In the genomic region with DNA sequence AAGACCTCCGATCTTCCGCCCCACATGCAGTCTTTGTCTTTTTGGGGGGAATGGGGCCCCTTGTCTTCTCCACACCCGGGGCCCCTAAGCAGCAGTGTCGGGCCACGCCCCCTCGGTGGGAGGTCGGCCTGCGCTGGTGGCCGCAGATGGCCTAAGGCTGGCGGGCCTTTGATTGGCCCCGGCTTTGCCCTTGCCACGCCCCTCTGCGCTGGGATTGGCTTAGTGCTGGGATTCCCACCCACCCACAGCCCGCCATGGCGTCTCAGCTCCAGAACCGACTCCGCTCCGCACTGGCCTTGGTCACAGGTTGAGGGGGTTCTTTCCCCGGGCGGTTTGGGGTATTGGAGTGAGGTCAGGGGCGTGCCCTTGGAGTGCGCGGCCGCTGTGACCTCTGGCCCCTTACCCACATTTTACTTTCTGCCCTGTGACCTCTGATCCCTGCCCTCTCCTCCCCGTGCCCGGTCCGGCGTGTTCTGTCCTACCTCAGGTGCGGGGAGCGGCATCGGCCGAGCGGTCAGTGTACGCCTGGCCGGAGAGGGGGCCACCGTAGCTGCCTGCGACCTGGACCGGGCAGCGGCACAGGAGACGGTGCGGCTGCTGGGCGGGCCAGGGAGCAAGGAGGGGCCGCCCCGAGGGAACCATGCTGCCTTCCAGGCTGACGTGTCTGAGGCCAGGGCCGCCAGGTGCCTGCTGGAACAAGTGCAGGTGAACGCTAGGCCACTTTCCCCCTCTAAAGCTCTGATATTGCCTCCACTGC, we compare ENCODE assay signal across 8 cellular contexts. TPM values are rescaled to one million over a fixed set of nuclear protein-coding genes. Genes with fewer than 3 reads are reported as not detected.
DNase-seq lines count a peak whose midpoint lies in the region; TF ChIP-seq lines count a peak whose summit lies in the region.

A gene (plus strand): TSS at position 241 of the 757 bp plus-strand sequence. CDS start 14 bp downstream, at position 255.

- H3K27me3 Mint-ChIP-seq in T-helper 1 cell treated with Interleukin-12 subunit alpha and Interleukin-12 subunit beta and Interleukin-4 antibody, amounts not matched to agents 30 μg/mL and 1 μg/mL, for 36 hours (ENCODE audit: low read depth): no peaks in the 10 kb centered on the region
- H3K27me3 Mint-ChIP-seq in progenitor cell of endocrine pancreas (peaks cover 3% of the 10 kb centered on the region), type B pancreatic cell (no peaks in the 10 kb centered on the region)

- H3K27ac ChIP-seq in adrenal gland (peak within 1 kb of the TSS in 3 of 5 donors; percentile 28 to 76 (median 40)), left ventricle myocardium inferior (replicated peaks) (peak within 1 kb of the TSS; percentile 81)

- intact Hi-C loops in adrenal gland (cut with DNase I) (loop anchor here in 1 of 2 donors (5.0 kb wide), 1 partner anchor 43 kb away; no protein-coding TSS in a partner anchor), left ventricle myocardium inferior (cut with micrococcal nuclease) (no loop called here)

- in situ Hi-C loops in G401 (cut with HindIII; ENCODE audit: low sequenced_read_pairs): no loop called here

- peaks cover 35% of the 10 kb centered on the region for H3K36me3 Mint-ChIP-seq in T-helper 1 cell treated with Interleukin-12 subunit alpha and Interleukin-12 subunit beta and Interleukin-4 antibody, amounts not matched to agents 30 μg/mL and 1 μg/mL, for 36 hours (ENCODE audit: low read depth)
- H3K36me3 Mint-ChIP-seq in progenitor cell of endocrine pancreas (ENCODE audit: insufficient read depth) (peaks cover 17% of the 10 kb centered on the region), type B pancreatic cell (peaks cover 29% of the 10 kb centered on the region)

- WGBS in adrenal gland, 4 donors: 0% methylated on average over 6 to 47 of the region's 47 CpGs

- H3K36me3 ChIP-seq in adrenal gland (replicated peaks in 1 of 2) (peaks cover 0 to 26% of the 10 kb centered on the region in 2 donors), left ventricle myocardium inferior (peaks cover 29% of the 10 kb centered on the region)

- H3K4me1 Mint-ChIP-seq in T-helper 1 cell treated with Interleukin-12 subunit alpha and Interleukin-12 subunit beta and Interleukin-4 antibody, amounts not matched to agents 30 μg/mL and 1 μg/mL, for 36 hours (ENCODE audit: low read depth): peaks cover 60% of the 10 kb centered on the region
- H3K4me1 Mint-ChIP-seq in progenitor cell of endocrine pancreas (ENCODE audit: low read depth) (peaks cover 42% of the 10 kb centered on the region), type B pancreatic cell (ENCODE audit: unreplicated experiment) (peaks cover 62% of the 10 kb centered on the region)

- H3K9me3 ChIP-seq in adrenal gland (replicated peaks in 1 of 3): no peaks in the 10 kb centered on the region
- H3K9me3 ChIP-seq in left ventricle myocardium inferior (replicated peaks): no peaks in the 10 kb centered on the region

- H3K4me1 ChIP-seq in adrenal gland (replicated peaks in 1 of 2) (peaks cover 30 to 43% of the 10 kb centered on the region in 2 donors), left ventricle myocardium inferior (peaks cover 79% of the 10 kb centered on the region)

- TF ChIP-seq CTCF in HFF-Myc (IDR thresholded peaks at IDR 0.05; ENCODE audit: low read depth, low read length, missing control alignments) (no peak), adrenal gland (IDR thresholded peaks at IDR 0.05) (no peak), left ventricle myocardium inferior (IDR thresholded peaks at IDR 0.05; ENCODE audit: borderline replicate concordance) (no peak), progenitor cell of endocrine pancreas (IDR thresholded peaks at IDR 0.05; ENCODE audit: unreplicated experiment) (no peak), type B pancreatic cell (conservative IDR thresholded peaks at IDR 0.05) (no peak)

- H3K27ac Mint-ChIP-seq in T-helper 1 cell treated with Interleukin-12 subunit alpha and Interleukin-12 subunit beta and Interleukin-4 antibody, amounts not matched to agents 30 μg/mL and 1 μg/mL, for 36 hours: peak within 1 kb of the TSS; percentile 90
- H3K27ac Mint-ChIP-seq in progenitor cell of endocrine pancreas (peak within 1 kb of the TSS; percentile 95), type B pancreatic cell (peak within 1 kb of the TSS; percentile 99)

- no peaks in the 10 kb centered on the region for H3K27me3 ChIP-seq in adrenal gland
- H3K27me3 ChIP-seq in left ventricle myocardium inferior (ENCODE audit: low read depth): no peaks in the 10 kb centered on the region

- DNase-seq in G401 (ENCODE audit: low spot score): peak; percentile 93
- DNase-seq in HFF-Myc (ENCODE audit: extremely low read depth, low read depth): peak; percentile 65
- peak; percentile 87 for DNase-seq in NCI-H146 (lab: John Stamatoyannopoulos, UW)
- peak; percentile 91 to 97 (median 96) for DNase-seq in adrenal gland
- DNase-seq in left ventricle myocardium inferior: peak; percentile 96
- DNase-seq in progenitor cell of endocrine pancreas (ENCODE audit: low spot score, unreplicated experiment): peak; percentile 88
- DNase-seq in type B pancreatic cell (ENCODE audit: extremely low spot score, unreplicated experiment): peak; percentile 91

- peak; percentile 34 to 42 for TF ChIP-seq POLR2A in adrenal gland (IDR thresholded peaks at IDR 0.05)

- H3K4me3 ChIP-seq in HFF-Myc (replicated peaks; ENCODE audit: low read depth, low read length) (peak within 1 kb of the TSS; percentile 59), adrenal gland (peak within 1 kb of the TSS; percentile 21 to 65 (median 38)), left ventricle myocardium inferior (peak within 1 kb of the TSS; percentile 73)

- no peaks in the 10 kb centered on the region for H3K9me3 Mint-ChIP-seq in T-helper 1 cell treated with Interleukin-12 subunit alpha and Interleukin-12 subunit beta and Interleukin-4 antibody, amounts not matched to agents 30 μg/mL and 1 μg/mL, for 36 hours
- H3K9me3 Mint-ChIP-seq in progenitor cell of endocrine pancreas (ENCODE audit: low read depth) (no peaks in the 10 kb centered on the region), type B pancreatic cell (no peaks in the 10 kb centered on the region)

- peak within 1 kb of the TSS; percentile 99 for H3K4me3 Mint-ChIP-seq in T-helper 1 cell treated with Interleukin-12 subunit alpha and Interleukin-12 subunit beta and Interleukin-4 antibody, amounts not matched to agents 30 μg/mL and 1 μg/mL, for 36 hours
- H3K4me3 Mint-ChIP-seq in progenitor cell of endocrine pancreas (ENCODE audit: low read depth) (peak within 1 kb of the TSS; percentile 100), type B pancreatic cell (peak within 1 kb of the TSS; percentile 100)

RNA-seq across cellular contexts. Expression of the gene that starts here (rescaled TPM):
- 13.3 and 18.2 TPM in 2 replicates for total RNA-seq in G401 (2014; rRNA removed; shearing (Covaris generic))
- total RNA-seq in adrenal gland (10 to 100 TPM; 13.4 to 96.3 (median 43.7) TPM), left ventricle myocardium inferior (18.2 TPM), progenitor cell of endocrine pancreas (7.0 and 9.2 TPM in 2 replicates), type B pancreatic cell (ENCODE audit: low replicate concordance) (13.9 and 15.7 TPM in 2 replicates)
- polyA plus RNA-seq in adrenal gland: 10 to 100 TPM; 18.9 to 24.7 (median 22.8) TPM

Comparison
In these comparisons a context has a peak if more than half of its experiments do, and no peak if none do; other contexts are left out.
1. Peak in every context shown above with its lines: DNase-seq, H3K4me3 ChIP-seq and H3K27ac ChIP-seq.